ENCODE assay signal across 8 cellular contexts in genomic region chr7:75738604-75738974, GRCh38. TPM values are rescaled to one million over a fixed set of nuclear protein-coding genes. Genes with fewer than 3 reads are reported as not detected.
A peak's percentile ranks its signal among the peaks of the same experiment; 100 is the strongest.
DNase-seq lines count a peak whose midpoint lies in the region; ATAC-seq and TF ChIP-seq lines count a peak whose summit lies in the region.

Gene HIP1, minus strand, starts transcription at chr7:75738941. Its CDS starts 21 bp downstream, at chr7:75738920.

- H3K27me3 Mint-ChIP-seq in WTC11 (ENCODE audit: low read depth), result peaks cover 32% of the 10 kb centered on the region

- H3K36me3 ChIP-seq in A673 (ENCODE audit: insufficient read depth, low read length, poor library complexity, severe bottlenecking), result no peaks in the 10 kb centered on the region
- no peaks in the 10 kb centered on the region for H3K36me3 ChIP-seq in cardiac muscle cell
- no peaks in the 10 kb centered on the region for H3K36me3 ChIP-seq in rectal smooth muscle tissue (ENCODE audit: control insufficient read depth, insufficient read depth, low read length)

- H3K4me1 Mint-ChIP-seq in WTC11, result peaks cover 27% of the 10 kb centered on the region

- H3K27me3 ChIP-seq in A673 (replicated peaks; ENCODE audit: insufficient read depth, low read depth, low read length, poor library complexity), result no peaks in the 10 kb centered on the region
- H3K27me3 ChIP-seq in cardiac muscle cell, result no peaks in the 10 kb centered on the region
- no peaks in the 10 kb centered on the region for H3K27me3 ChIP-seq in rectal smooth muscle tissue (ENCODE audit: control insufficient read depth, insufficient read depth, low read length)

- TF ChIP-seq CTCF in A673 (conservative IDR thresholded peaks at IDR 0.05; ENCODE audit: low read depth, low read length) (no peak), WTC11 (IDR thresholded peaks at IDR 0.05) (no peak), cardiac muscle cell (IDR thresholded peaks at IDR 0.05; ENCODE audit: low read depth, low read length) (no peak)

- peaks cover 19% of the 10 kb centered on the region for H3K4me1 ChIP-seq in A673 (ENCODE audit: insufficient read depth, low read length, poor library complexity, severe bottlenecking)
- H3K4me1 ChIP-seq in cardiac muscle cell (ENCODE audit: low read depth), result peaks cover 7% of the 10 kb centered on the region
- peaks cover 5% of the 10 kb centered on the region for H3K4me1 ChIP-seq in rectal smooth muscle tissue (ENCODE audit: control insufficient read depth, insufficient read depth, low read length)

- ATAC-seq in GM21723 (IDR thresholded peaks at IDR 0.05; ENCODE audit: unreplicated experiment) (peak; percentile 13), WTC11 (no peak)

- CTCF ChIA-PET in A673 (lab: Charles Lee) (no interaction called here), WTC11 (lab: Charles Lee) (interaction anchor here (0.9 to 2.0 kb wide), 3 partner anchors 18 to 26 kb away, joined by 3 to 19 read pairs (median 3); no protein-coding TSS in a partner anchor)

- peak within 1 kb of the TSS; percentile 95 for H3K4me3 Mint-ChIP-seq in WTC11

- peak within 1 kb of the TSS; percentile 78 for H3K4me3 ChIP-seq in A673 (ENCODE audit: low read depth, low read length, poor library complexity, severe bottlenecking)
- peak within 1 kb of the TSS; percentile 98 for H3K4me3 ChIP-seq in cardiac muscle cell
- H3K4me3 ChIP-seq in rectal smooth muscle tissue (ENCODE audit: low read length), result peak within 1 kb of the TSS; percentile 89

- BruUV-seq in A673 (replicated peaks; lab: Mats Ljungman, UMichigan), result no TSS peak

- H3K27ac ChIP-seq in A673 (ENCODE audit: low read depth, low read length, poor library complexity, severe bottlenecking), result peak within 1 kb of the TSS; percentile 65
- peak within 1 kb of the TSS; percentile 13 for H3K27ac ChIP-seq in cardiac muscle cell
- peak within 1 kb of the TSS; percentile 77 for H3K27ac ChIP-seq in rectal smooth muscle tissue (ENCODE audit: low read depth, low read length)

- intact Hi-C loops in A673 (cut with micrococcal nuclease; ENCODE audit: unreplicated experiment), result no loop called here

- no peaks in the 10 kb centered on the region for H3K36me3 Mint-ChIP-seq in WTC11

- POLR2A ChIA-PET in A673 (lab: Charles Lee; ENCODE audit: low non-redundant PET) (no interaction called here), WTC11 (lab: Charles Lee) (no interaction called here)

- H3K9ac ChIP-seq in rectal smooth muscle tissue (ENCODE audit: low read length), result peak within 1 kb of the TSS; percentile 45

- no peaks in the 10 kb centered on the region for H3K9me3 Mint-ChIP-seq in WTC11

- peak within 1 kb of the TSS; percentile 95 for H3K27ac Mint-ChIP-seq in WTC11

- DNase-seq in A673 (ENCODE audit: low spot score) (peak; percentile 30), WTC11 (ENCODE audit: low spot score) (no peak), cardiac muscle cell (ENCODE audit: low read depth in 1 of 2, low spot score in 1 of 2) (no peak), NCI-H446 (lab: John Stamatoyannopoulos, UW) (no peak), kidney glomerular epithelial cell (lab: John Stamatoyannopoulos, UW) (no peak), Kasumi-1 (lab: John Stamatoyannopoulos, UW) (no peak)

- H3K9me3 ChIP-seq in A673 (ENCODE audit: low read depth, low read length, poor library complexity, severe bottlenecking) (no peaks in the 10 kb centered on the region), cardiac muscle cell (ENCODE audit: low read depth) (no peaks in the 10 kb centered on the region)

TF ChIP-seq in WTC11, 78 proteins besides CTCF, POLR2A, EP300 and RAD21 (continues in another document):
- no peak for TF ChIP-seq E2F5 (CRISPR knock-in tag; IDR thresholded peaks at IDR 0.05)
- peak; percentile 39; the same call in 1 of the 2 replicates for TF ChIP-seq TEAD1 (CRISPR knock-in tag; IDR thresholded peaks at IDR 0.05)
- no peak for TF ChIP-seq SMAD3 (CRISPR knock-in tag; IDR thresholded peaks at IDR 0.05; ENCODE audit: borderline replicate concordance)
- TF ChIP-seq ZNF121 (CRISPR knock-in tag; IDR thresholded peaks at IDR 0.05), result no peak
- TF ChIP-seq ZNF138 (CRISPR knock-in tag; conservative IDR thresholded peaks at IDR 0.05), result no peak
- no peak for TF ChIP-seq IRF1 (CRISPR knock-in tag; IDR thresholded peaks at IDR 0.05)
- TF ChIP-seq AR (CRISPR knock-in tag; IDR thresholded peaks at IDR 0.05), result no peak
- TF ChIP-seq MLX (CRISPR knock-in tag; IDR thresholded peaks at IDR 0.05), result no peak
- no peak for TF ChIP-seq IRF2 (CRISPR knock-in tag; IDR thresholded peaks at IDR 0.05; ENCODE audit: borderline replicate concordance, low read depth)
- TF ChIP-seq SOX15 (CRISPR knock-in tag; IDR thresholded peaks at IDR 0.05), result no peak
- no peak for TF ChIP-seq SP1 (CRISPR knock-in tag; conservative IDR thresholded peaks at IDR 0.05)
- TF ChIP-seq ZNF416 (CRISPR knock-in tag; IDR thresholded peaks at IDR 0.05), result no peak
- no peak for TF ChIP-seq GRHL2 (CRISPR knock-in tag; IDR thresholded peaks at IDR 0.05; ENCODE audit: insufficient replicate concordance, severe bottlenecking)
- TF ChIP-seq ZBTB43 (CRISPR knock-in tag; IDR thresholded peaks at IDR 0.05), result 0 out of 2 replicates have a peak, but pooled peaks have one; percentile 26
- no peak for TF ChIP-seq RORB (CRISPR knock-in tag; IDR thresholded peaks at IDR 0.05)
- no peak for TF ChIP-seq OVOL2 (CRISPR knock-in tag; IDR thresholded peaks at IDR 0.05; ENCODE audit: borderline replicate concordance)
- no peak for TF ChIP-seq NFYB (CRISPR knock-in tag; conservative IDR thresholded peaks at IDR 0.05; ENCODE audit: low read depth)
- TF ChIP-seq ZNF263 (CRISPR knock-in tag; IDR thresholded peaks at IDR 0.05; ENCODE audit: low read depth), result no peak
- no peak for TF ChIP-seq ESRRA (CRISPR knock-in tag; IDR thresholded peaks at IDR 0.05; ENCODE audit: borderline replicate concordance)

RNA-seq across cellular contexts. Expression of gene HIP1, which starts in this region (rescaled TPM):
- 25.0 and 31.4 TPM in 2 replicates for total RNA-seq in A673 (2021)
- 75.8 to 86.3 TPM (median 85.0 TPM) in 3 replicates for total RNA-seq in WTC11 (2021)
- total RNA-seq in cardiac muscle cell, result 32.3 and 34.6 TPM in 2 replicates
- polyA plus RNA-seq in cardiac muscle cell, result 19.2 and 21.2 TPM in 2 replicates

Comparison
In these comparisons a context has a peak if more than half of its experiments do, and no peak if none do; other contexts are left out.
1. H3K27ac ChIP-seq: peak in every context shown above with its lines; median percentile 77 in rectal smooth muscle tissue; 65 in A673; 13 in cardiac muscle cell.